ENCODE assay signal across 8 cellular contexts in genomic region chr4:118034061-118034785, GRCh38. TPM values are rescaled to one million over a fixed set of nuclear protein-coding genes. Genes with fewer than 3 reads are reported as not detected.
DNase-seq lines count a peak whose midpoint lies in the region; ATAC-seq, FAIRE-seq and TF ChIP-seq lines count a peak whose summit lies in the region.

NDST3 (plus strand) TSS chr4:118034486; CDS start chr4:118053911, 19,425 bp downstream.

- peaks cover 1 to 19% of the 10 kb centered on the region in 2 experiments; a peak in 3 of 5 replicates for H3K27me3 ChIP-seq in HepG2 (ENCODE audit: control insufficient read depth in 1 of 2, insufficient read depth in 2 of 2, low read length in 2 of 2)
- H3K27me3 ChIP-seq in thymus (ENCODE audit: control insufficient read depth, insufficient read depth): no peaks in the 10 kb centered on the region

- H3K4me3 Mint-ChIP-seq in stimulated activated effector memory CD8-positive, alpha-beta T cell treated with anti-CD3 and anti-CD28 coated beads, Interleukin-12 subunit alpha, Interleukin-12 subunit beta, amount 100 ng/mL, for 72 hours: no peak within 1 kb of the TSS

- no peaks in the 10 kb centered on the region for H3K4me1 Mint-ChIP-seq in stimulated activated effector memory CD8-positive, alpha-beta T cell treated with anti-CD3 and anti-CD28 coated beads, Interleukin-12 subunit alpha, Interleukin-12 subunit beta, amount 100 ng/mL, for 72 hours

- no TSS peak for BruUV-seq in HepG2 (replicated peaks; lab: Mats Ljungman, UMichigan)

- intact Hi-C loops in HepG2 (cut with micrococcal nuclease; ENCODE audit: unreplicated experiment): loop anchor here (5.0 kb wide), 1 partner anchor 587 kb away; no protein-coding TSS in a partner anchor

- FAIRE-seq in HepG2 (lab: Jason Lieb, UNC): no peak

- H3K4me3 ChIP-seq in choroid plexus epithelial cell (ENCODE audit: low read depth, low read length) (peak within 1 kb of the TSS; percentile 54), HepG2 (replicated peaks in 1 of 3; ENCODE audit: insufficient read depth in 1 of 3, low read depth in 2 of 3, low read length in 3 of 3) (peak within 1 kb of the TSS; percentile 26 to 63 (median 31); a peak in 4 of 6 replicates), thymus (ENCODE audit: low read length) (peak within 1 kb of the TSS; percentile 65)

- no peaks in the 10 kb centered on the region for H3K9me3 ChIP-seq in HepG2 (ENCODE audit: low read length)
- no peaks in the 10 kb centered on the region for H3K9me3 ChIP-seq in thymus (ENCODE audit: control insufficient read depth)

- H3K4me2 ChIP-seq in HepG2 (ENCODE audit: low read depth, low read length): peak within 1 kb of the TSS; percentile 49

- POLR2A ChIA-PET in HepG2 (lab: Yijun Ruan, JAX): no interaction called here

- no peaks in the 10 kb centered on the region for H3K9me3 Mint-ChIP-seq in stimulated activated effector memory CD8-positive, alpha-beta T cell treated with anti-CD3 and anti-CD28 coated beads, Interleukin-12 subunit alpha, Interleukin-12 subunit beta, amount 100 ng/mL, for 72 hours

- no peak within 1 kb of the TSS for H3K27ac Mint-ChIP-seq in stimulated activated effector memory CD8-positive, alpha-beta T cell treated with anti-CD3 and anti-CD28 coated beads, Interleukin-12 subunit alpha, Interleukin-12 subunit beta, amount 100 ng/mL, for 72 hours

- H4K20me1 ChIP-seq in HepG2 (ENCODE audit: insufficient read depth, low read length): no peaks in the 10 kb centered on the region

- H3K79me2 ChIP-seq in HepG2 (ENCODE audit: insufficient read depth, low read length): no peaks in the 10 kb centered on the region

- no peaks in the 10 kb centered on the region for H3K36me3 Mint-ChIP-seq in stimulated activated effector memory CD8-positive, alpha-beta T cell treated with anti-CD3 and anti-CD28 coated beads, Interleukin-12 subunit alpha, Interleukin-12 subunit beta, amount 100 ng/mL, for 72 hours

- in situ Hi-C loops in KBM-7 (cut with MboI; ENCODE audit: low pct_unique_long_range_greater_than_20kb, low sequenced_read_pairs): no loop called here
- in situ Hi-C loops in HepG2 (cut with HindIII; ENCODE audit: extremely low pct_ligation_motif_present, low pct_unique_long_range_greater_than_20kb): no loop called here

- TF ChIP-seq CTCF in choroid plexus epithelial cell (conservative IDR thresholded peaks at IDR 0.05; ENCODE audit: low read depth, low read length) (peak; percentile 37), HepG2 (CRISPR knock-in tag; IDR thresholded peaks at IDR 0.05) (peak; percentile 52)

- DNase-seq in DMS114 treated with DMSO at 0.1 percent for 48 hours (lab: John Stamatoyannopoulos, UW; ENCODE audit: unreplicated experiment): peak; percentile 7
- peak; percentile 85 for DNase-seq in KBM-7
- peak; percentile 60 for DNase-seq in RPMI7951 (ENCODE audit: low read depth)
- peak; percentile 52 for DNase-seq in choroid plexus epithelial cell (ENCODE audit: low read depth)
- peak; percentile 32 for DNase-seq in HepG2 (ENCODE audit: low spot score)
- no peak for DNase-seq in stimulated activated effector memory CD8-positive, alpha-beta T cell treated with anti-CD3 and anti-CD28 coated beads, Interleukin-12 subunit alpha, Interleukin-12 subunit beta, amount 100 ng/mL, for 72 hours (ENCODE audit: low spot score in 2 of 2)

- no peak for TF ChIP-seq EP300 in HepG2 (IDR thresholded peaks at IDR 0.05; ENCODE audit: low read depth in 2 of 2, low read length in 2 of 2)
- no peak for TF ChIP-seq EP300 in HepG2 (CRISPR knock-in tag; IDR thresholded peaks at IDR 0.05; ENCODE audit: borderline replicate concordance)

- CTCF ChIA-PET in HepG2 (lab: Yijun Ruan, JAX; ENCODE audit: low intra/inter-chr PET ratio, low total read pairs): no interaction called here

- TF ChIP-seq RAD21 in HepG2 (CRISPR knock-in tag; IDR thresholded peaks at IDR 0.05): no peak

- H3K36me3 ChIP-seq in HepG2 (replicated peaks in 1 of 2; ENCODE audit: control insufficient read depth in 1 of 2, insufficient read depth in 2 of 2, low read length in 2 of 2): no peaks in the 10 kb centered on the region
- no peaks in the 10 kb centered on the region for H3K36me3 ChIP-seq in thymus (ENCODE audit: control insufficient read depth, insufficient read depth)

- no peak for TF ChIP-seq POLR2A in HepG2 (IDR thresholded peaks at IDR 0.05; ENCODE audit: insufficient read depth in 1 of 2, low read depth in 2 of 2, low read length in 2 of 2)

- no peak within 1 kb of the TSS for H3K9ac ChIP-seq in HepG2 (ENCODE audit: insufficient read depth, low read depth, low read length)

- H3K27ac ChIP-seq in HepG2 (ENCODE audit: extremely low read length, insufficient read depth, low read length): no peak within 1 kb of the TSS
- H3K27ac ChIP-seq in thymus (ENCODE audit: low read depth): no peak within 1 kb of the TSS

- 29% methylated on average over 11 of the region's 11 CpGs for WGBS in HepG2 (ENCODE audit: low lambda C conversion rate)
- 8% methylated on average over 11 of the region's 11 CpGs for WGBS in thymus

- no peak within 1 kb of the TSS for H2AFZ ChIP-seq in HepG2 (ENCODE audit: low read length)

- ATAC-seq in GM19452 (IDR thresholded peaks at IDR 0.05; ENCODE audit: unreplicated experiment) (peak; percentile 63), HepG2 (peak; percentile 61)
- no peak for ATAC-seq in stimulated activated effector memory CD8-positive, alpha-beta T cell treated with anti-CD3 and anti-CD28 coated beads, Interleukin-12 subunit alpha, Interleukin-12 subunit beta, amount 100 ng/mL, for 72 hours

- H3K4me1 ChIP-seq in HepG2 (ENCODE audit: insufficient read depth, low read length) (no peaks in the 10 kb centered on the region), thymus (ENCODE audit: control insufficient read depth, insufficient read depth, low read length) (no peaks in the 10 kb centered on the region)

TF ChIP-seq in HepG2, 621 proteins besides CTCF, POLR2A, EP300 and RAD21:
- TF ChIP-seq NFKBIZ (CRISPR knock-in tag; IDR thresholded peaks at IDR 0.05) (no peak), STAG1 (CRISPR knock-in tag; IDR thresholded peaks at IDR 0.05) (peak; percentile 60), NPAS2 (CRISPR knock-in tag; IDR thresholded peaks at IDR 0.05; ENCODE audit: borderline replicate concordance) (no peak), ZNF230 (CRISPR knock-in tag; IDR thresholded peaks at IDR 0.05) (no peak)

RNA-seq across cellular contexts. Expression of gene NDST3, which starts in this region (rescaled TPM):
- total RNA-seq in RPMI7951 (2014; rRNA removed; shearing (Covaris generic)): not detected in 2 replicates
- not detected in 2 replicates for total RNA-seq in HepG2 (2016; rRNA removed; fragmentation: Illumina TruSeq; extraction: Trizol)
- not detected in 2 replicates for total RNA-seq in HepG2 (2016; cell fraction: cytosol; rRNA removed; fragmentation: Illumina TruSeq; extraction: Trizol; ENCODE audit: low read depth)
- total RNA-seq in HepG2 (2016; cell fraction: insoluble cytoplasmic fraction; rRNA removed; fragmentation: Illumina TruSeq; extraction: Trizol): not detected in 2 replicates
- total RNA-seq in HepG2 (2016; cell fraction: membrane; rRNA removed; fragmentation: Illumina TruSeq; extraction: Trizol): not detected in 2 replicates
- total RNA-seq in HepG2 (2016; cell fraction: nucleus; rRNA removed; fragmentation: Illumina TruSeq; extraction: Trizol): not detected in 2 replicates
- polyA plus RNA-seq in HepG2 (2011; rRNA removed) (not detected in 2 replicates), thymus (1.0 TPM)
- not detected in 2 replicates for polyA plus RNA-seq in HepG2 (2011; cell fraction: cytosol; rRNA removed)
- not detected in 2 replicates for polyA plus RNA-seq in HepG2 (2011; cell fraction: nucleus; rRNA removed)
- polyA plus RNA-seq in HepG2 (2012): not detected in 2 replicates
- not detected in 2 replicates for polyA plus RNA-seq in HepG2 (2016; cell fraction: cytosol; fragmentation: Illumina TruSeq; extraction: Trizol; ENCODE audit: low read depth)
- not detected in 2 replicates for polyA plus RNA-seq in HepG2 (2016; cell fraction: insoluble cytoplasmic fraction; fragmentation: Illumina TruSeq; extraction: Trizol; ENCODE audit: low read depth)
- polyA plus RNA-seq in HepG2 (2016; cell fraction: membrane; fragmentation: Illumina TruSeq; extraction: Trizol; ENCODE audit: low read depth): not detected in 2 replicates
- not detected in 2 replicates for polyA plus RNA-seq in HepG2 (2016; cell fraction: nucleus; fragmentation: Illumina TruSeq; extraction: Trizol; ENCODE audit: insufficient read depth, low read depth)
- polyA minus RNA-seq in HepG2 (2011; rRNA and poly(A)+ RNA removed; ENCODE audit: low replicate concordance): not detected in 2 replicates
- polyA minus RNA-seq in HepG2 (2011; cell fraction: cytosol; rRNA and poly(A)+ RNA removed): not detected in 2 replicates
- not detected in 2 replicates for polyA minus RNA-seq in HepG2 (2011; cell fraction: nucleus; rRNA and poly(A)+ RNA removed)

Comparison
In these comparisons a context has a peak if more than half of its experiments do, and no peak if none do; other contexts are left out.
1. Peak in DNase-seq in RPMI7951; RNA of the gene not detected or under 1 TPM.
2. Peak in DNase-seq, ATAC-seq, H3K4me3 ChIP-seq and H3K4me2 ChIP-seq in HepG2; RNA of the gene not detected or under 1 TPM.
3. DNase-seq: peak in DMS114 treated with DMSO at 0.1 percent for 48 hours (single experiment), KBM-7 (single experiment) and choroid plexus epithelial cell (single experiment); none in stimulated activated effector memory CD8-positive, alpha-beta T cell treated with anti-CD3 and anti-CD28 coated beads, Interleukin-12 subunit alpha, Interleukin-12 subunit beta, amount 100 ng/mL, for 72 hours (0 of 2).
4. Peak in every context shown above with its lines, with median percentiles within 50 percentile points of each other: H3K4me3 ChIP-seq.